Comparison of ENCODE assay signal across 17 cellular contexts in genomic region chr6:89682991-89683390, GRCh38. TPM values are rescaled to one million over a fixed set of nuclear protein-coding genes. Genes with fewer than 3 reads are reported as not detected.
A peak's percentile ranks its signal among the peaks of the same experiment; 100 is the strongest.
DNase-seq lines count a peak whose midpoint lies in the region; ATAC-seq and TF ChIP-seq lines count a peak whose summit lies in the region.
"Had no signal": no experiment of that assay in that cellular context is flagged by ENCODE, and none has a peak within 500 bp of the region (broad histone marks: within the 10 kb centered on the region; RNA-seq: fewer than 3 reads in every experiment).

No MANE protein-coding gene starts in this region.

- no peak overlapping the region for H3K4me2 ChIP-seq in GM23338
- no peak overlapping the region for H3K4me2 ChIP-seq in mesendoderm (ENCODE audit: low read length)

- no peak overlapping the region for H2BK120ac ChIP-seq in mesendoderm (ENCODE audit: low read depth, low read length)

- WGBS in endodermal cell (ENCODE audit: insufficient coverage in 1 of 2, insufficient read length in 1 of 2), 2 experiments: 100% methylated on average over 1 of the region's 1 CpG; no CpG with 5 or more reads in 1 of the 2 experiments
- no CpG with 5 or more reads among the region's 1 CpG for WGBS in mesendoderm (ENCODE audit: extremely low coverage, insufficient coverage, low lambda C conversion rate)

- DNase-seq in GM23338 (ENCODE audit: low spot score): peak; percentile 15
- DNase-seq in endodermal cell: no peak
- DNase-seq in mesendoderm: peak; percentile 23
- DNase-seq in activated CD8-positive, alpha-beta memory T cell treated with anti-CD3 and anti-CD28 coated beads, Interleukin-2, amount 50 U/mL, for 4 hours: no peak
- no peak for DNase-seq in NCI-H1105 (lab: John Stamatoyannopoulos, UW)
- DNase-seq: ACHN; BE2C; C1 segment of cervical spinal cord; Caco-2; CD4-positive, CD25-positive, alpha-beta regulatory T cell; GDM1; H9; KBM-7 had no signal

- H3F3A ChIP-seq in GM23338 (replicated peaks; ENCODE audit: low read depth): peaks cover 25% of the 10 kb centered on the region; the same call in 1 of the 2 replicates

- peaks cover 29% of the 10 kb centered on the region for H3K4me1 Mint-ChIP-seq in GM23338
- H3K4me1 Mint-ChIP-seq in endodermal cell: peaks cover 18% of the 10 kb centered on the region
- H3K4me1 Mint-ChIP-seq: CD4-positive, CD25-positive, alpha-beta regulatory T cell; IgD-negative memory B cell had no signal

- no peak overlapping the region for H3K56ac ChIP-seq in mesendoderm (ENCODE audit: low read length)

- H3K27ac Mint-ChIP-seq in GM23338 (0 out of 2 replicates have a peak overlapping the region, but pooled peaks have one; percentile 62), endodermal cell (no peak overlapping the region)

- H3K9me3 Mint-ChIP-seq in GM23338: no peaks in the 10 kb centered on the region
- no peaks in the 10 kb centered on the region for H3K9me3 Mint-ChIP-seq in endodermal cell
- H3K9me3 Mint-ChIP-seq: CD4-positive, CD25-positive, alpha-beta regulatory T cell; H9; IgD-negative memory B cell had no signal

- H3K27ac ChIP-seq in GM23338 (ENCODE audit: low read depth) (peak overlapping the region; percentile 90; the same call in 1 of the 2 replicates), HUES6 (ENCODE audit: low read depth, low read length) (0 out of 2 replicates have a peak overlapping the region, but pooled peaks have one; percentile 31), endodermal cell (ENCODE audit: low read depth, low read length) (no peak overlapping the region), mesendoderm (ENCODE audit: low read depth, low read length) (no peak overlapping the region)

- no peak overlapping the region for H2BK15ac ChIP-seq in mesendoderm (replicated peaks; ENCODE audit: low read depth)

- H3K4me3 Mint-ChIP-seq in GM23338 (no peak overlapping the region), endodermal cell (no peak overlapping the region)
- H3K4me3 Mint-ChIP-seq: CD4-positive, CD25-positive, alpha-beta regulatory T cell; H9; IgD-negative memory B cell had no signal

- H3K36me3 ChIP-seq in GM23338 (ENCODE audit: insufficient read depth) (peaks cover 91% of the 10 kb centered on the region), HUES6 (ENCODE audit: control insufficient read depth, insufficient read depth, low read length) (peaks cover 97% of the 10 kb centered on the region), endodermal cell (ENCODE audit: control insufficient read depth, insufficient read depth, low read length) (peaks cover 92% of the 10 kb centered on the region), mesendoderm (ENCODE audit: control insufficient read depth, insufficient read depth, low read length) (peaks cover 33% of the 10 kb centered on the region)

- no peak overlapping the region for H4K8ac ChIP-seq in mesendoderm (ENCODE audit: low read depth, low read length)

- no peak overlapping the region for H3K4ac ChIP-seq in mesendoderm (ENCODE audit: low read depth, low read length)

- H3K9ac ChIP-seq in HUES6 (ENCODE audit: low read length) (no peak overlapping the region), endodermal cell (ENCODE audit: extremely low read depth, low read length, poor library complexity, severe bottlenecking) (no peak overlapping the region), mesendoderm (ENCODE audit: low read length) (no peak overlapping the region)

- no peak overlapping the region for H2BK5ac ChIP-seq in mesendoderm (ENCODE audit: low read length)

- no peaks in the 10 kb centered on the region for H4K20me1 ChIP-seq in GM23338 (replicated peaks; ENCODE audit: insufficient read depth)

- no peak overlapping the region for H3K23ac ChIP-seq in mesendoderm (ENCODE audit: low read length)

- H2AFZ ChIP-seq in GM23338: no peak overlapping the region

- H3K4me1 ChIP-seq in GM23338 (ENCODE audit: insufficient read depth) (peaks cover 22% of the 10 kb centered on the region), HUES6 (ENCODE audit: control insufficient read depth, insufficient read depth, low read length) (peaks cover 20% of the 10 kb centered on the region), endodermal cell (ENCODE audit: control insufficient read depth, insufficient read depth, low read length) (no peaks in the 10 kb centered on the region), mesendoderm (ENCODE audit: control insufficient read depth, low read depth, low read length) (peaks cover 3% of the 10 kb centered on the region)
- H3K4me1 ChIP-seq: BE2C, Caco-2 had no signal

- peaks cover 7% of the 10 kb centered on the region for H3K27me3 Mint-ChIP-seq in GM23338 (ENCODE audit: insufficient read depth, low read depth, poor library complexity)
- no peaks in the 10 kb centered on the region for H3K27me3 Mint-ChIP-seq in endodermal cell (ENCODE audit: insufficient read depth)
- H3K27me3 Mint-ChIP-seq: CD4-positive, CD25-positive, alpha-beta regulatory T cell; IgD-negative memory B cell had no signal

- H3K36me3 Mint-ChIP-seq in GM23338 (ENCODE audit: low read depth) (peaks cover 98% of the 10 kb centered on the region), endodermal cell (ENCODE audit: low read depth) (peaks cover 87% of the 10 kb centered on the region)

- no peak overlapping the region for H3K4me3 ChIP-seq in GM23338
- H3K4me3 ChIP-seq in HUES6 (ENCODE audit: low read depth, low read length): no peak overlapping the region
- H3K4me3 ChIP-seq in endodermal cell (ENCODE audit: low read length): no peak overlapping the region
- H3K4me3 ChIP-seq in mesendoderm (ENCODE audit: low read length): no peak overlapping the region

- no peak for ATAC-seq in GM23338
- ATAC-seq in HG03439 (IDR thresholded peaks at IDR 0.05; ENCODE audit: unreplicated experiment): no peak
- ATAC-seq: HepG2 had no signal

- TF ChIP-seq CTCF in GM23338 (conservative IDR thresholded peaks at IDR 0.05; ENCODE audit: low read depth in 2 of 2) (peak in 1 of 2 experiments; percentile 25; a peak in 2 of 4 replicates), endodermal cell (conservative IDR thresholded peaks at IDR 0.05) (peak; percentile 18)

- peaks cover 3% of the 10 kb centered on the region for H3K79me1 ChIP-seq in mesendoderm (ENCODE audit: low read length)

- H3K9me3 ChIP-seq in HUES6 (ENCODE audit: control insufficient read depth, insufficient read depth, low read depth, low read length): no peaks in the 10 kb centered on the region
- H3K9me3 ChIP-seq in endodermal cell (ENCODE audit: control insufficient read depth, low read length): no peaks in the 10 kb centered on the region
- H3K9me3 ChIP-seq: BE2C, Caco-2 had no signal

- H3K27me3 ChIP-seq in GM23338 (ENCODE audit: insufficient read depth) (no peaks in the 10 kb centered on the region), HUES6 (ENCODE audit: control insufficient read depth, insufficient read depth, low read length) (no peaks in the 10 kb centered on the region), endodermal cell (ENCODE audit: control insufficient read depth, insufficient read depth, low read length, poor library complexity, severe bottlenecking) (no peaks in the 10 kb centered on the region), mesendoderm (ENCODE audit: insufficient read depth, low read length, poor library complexity) (no peaks in the 10 kb centered on the region)
- H3K27me3 ChIP-seq: BE2C had no signal

- no peak overlapping the region for H3K18ac ChIP-seq in mesendoderm (ENCODE audit: low read length)

- peaks cover 4% of the 10 kb centered on the region; the same call in 1 of the 2 replicates for H3K79me2 ChIP-seq in GM23338 (replicated peaks; ENCODE audit: insufficient read depth)
- H3K79me2 ChIP-seq in mesendoderm (ENCODE audit: control insufficient read depth, insufficient read depth, low read length): no peaks in the 10 kb centered on the region

- H3K9me2 ChIP-seq in GM23338 (ENCODE audit: insufficient read depth): no peaks in the 10 kb centered on the region

- H4K5ac ChIP-seq in mesendoderm (ENCODE audit: low read length): no peak overlapping the region

- H2AK5ac ChIP-seq in mesendoderm (ENCODE audit: low read length): no peak overlapping the region

TF ChIP-seq in GM23338, 12 proteins besides CTCF, POLR2A, EP300 and RAD21 (continues in another document):
- no peak for TF ChIP-seq STAT1 (IDR thresholded peaks at IDR 0.05; ENCODE audit: unreplicated experiment)

RNA-seq across cellular contexts. Expression of gene LYRM2, which starts 44.4 kb away (rescaled TPM):
- 13.0 and 20.3 TPM in 2 replicates for total RNA-seq in GM23338 (2014; rRNA removed; shearing (Covaris generic))
- polyA plus RNA-seq in GM23338 (2016; fragmentation: Nextera tagmentation; extraction: Ambion mirVana): 48.9 and 67.3 TPM in 2 replicates
- total RNA-seq in endodermal cell: 10 to 100 TPM; 20.4 to 21.9 TPM
- 38.1 TPM for polyA plus RNA-seq in endodermal cell (2013, experiment 1 of 2)
- polyA plus RNA-seq in endodermal cell (2013, experiment 2 of 2): 39.9 TPM
- 30.4 TPM for polyA plus RNA-seq in mesendoderm (2013, experiment 1 of 2)
- 30.0 TPM for polyA plus RNA-seq in mesendoderm (2013, experiment 2 of 2)

Comparison
In these comparisons a context has a peak if more than half of its experiments do, and no peak if none do; other contexts are left out.
1. DNase-seq: peak in GM23338 (single experiment) and mesendoderm (single experiment); none in endodermal cell (single experiment), activated CD8-positive, alpha-beta memory T cell treated with anti-CD3 and anti-CD28 coated beads, Interleukin-2, amount 50 U/mL, for 4 hours (single experiment) and NCI-H1105 (single experiment).
2. H3K27ac ChIP-seq: peak in GM23338 (single experiment) and HUES6 (single experiment); none in endodermal cell (single experiment) and mesendoderm (single experiment).